In the genomic region with DNA sequence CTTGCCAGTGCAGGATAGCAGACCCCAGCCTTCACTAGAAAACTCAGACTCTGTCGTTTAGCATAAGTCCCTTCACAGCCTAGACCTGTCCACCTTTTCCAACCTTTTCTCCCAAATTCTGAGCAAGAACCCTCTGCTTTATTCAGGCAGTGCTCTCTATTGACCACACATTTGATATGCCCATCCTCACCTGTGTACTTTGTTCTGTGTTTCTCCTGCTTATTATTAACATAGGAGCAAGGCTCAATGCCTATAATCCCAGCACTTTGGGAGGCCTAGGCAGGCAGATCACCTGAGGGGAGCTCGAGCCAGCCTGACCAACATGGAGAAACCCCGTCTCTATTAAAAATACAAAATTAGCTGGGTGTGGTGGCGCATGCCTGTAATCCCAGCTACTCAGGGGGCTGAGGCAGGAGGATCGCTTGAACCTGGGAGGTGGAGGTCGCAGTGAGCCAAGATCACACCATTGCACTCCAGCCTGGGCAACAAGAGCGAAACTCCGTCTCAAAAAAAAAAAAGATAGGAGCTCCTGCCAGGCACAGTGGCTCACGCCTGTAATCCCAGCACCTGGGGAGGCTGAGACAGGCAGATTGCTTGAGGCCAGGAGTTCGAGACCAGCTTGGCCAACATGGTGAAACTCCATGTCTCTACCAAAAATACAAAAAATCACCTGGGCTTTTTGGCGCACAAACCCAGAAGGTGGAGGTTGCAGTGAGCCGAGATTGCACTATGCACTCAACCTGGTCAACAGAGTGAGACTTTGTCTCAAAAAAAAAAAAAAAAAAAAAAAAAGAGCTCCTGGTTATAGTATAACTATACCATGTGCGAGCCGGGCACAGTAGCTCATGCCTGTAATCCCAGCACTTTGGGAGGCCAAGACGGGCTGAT, we compare ENCODE assay signal across 7 cellular contexts. TPM values are rescaled to one million over a fixed set of nuclear protein-coding genes. Genes with fewer than 3 reads are reported as not detected.
A peak's percentile ranks its signal among the peaks of the same experiment; 100 is the strongest.
DNase-seq lines count a peak whose midpoint lies in the region; ATAC-seq and TF ChIP-seq lines count a peak whose summit lies in the region.
"Not testable (repeated sequence)": the region's sequence is repeated elsewhere in the genome, so short reads cannot be mapped to it uniquely, and the experiment has no call there.

No MANE protein-coding gene starts in this region.

- not testable (repeated sequence) for H3K9me3 Mint-ChIP-seq in CD4-positive, alpha-beta memory T cell; activated CD4-positive, alpha-beta T cell treated with anti-CD3 and anti-CD28 coated beads, Interleukin-2, amount 10 ng/mL, durations not matched to agents 24 days and 14 days; activated T-helper 17 cell treated with anti-CD3 and anti-CD28 coated beads, Interleukin-2, amount 50 U/mL, for 72 hours

- WGBS in hepatocyte (ENCODE audit: low lambda C conversion rate, missing lambda C conversion rate) = 94% methylated on average over 15 of the region's 15 CpGs
- WGBS in liver = 61% methylated on average over 15 of the region's 15 CpGs
- WGBS in trophoblast cell (ENCODE audit: extremely low coverage, insufficient coverage, insufficient read length) = no CpG with 5 or more reads among the region's 15 CpGs

- not testable (repeated sequence) for H3K23ac ChIP-seq in trophoblast cell (ENCODE audit: low read length)

- H3K27ac ChIP-seq in CD4-positive, alpha-beta memory T cell (ENCODE audit: low read depth, low read length); PC-9; hepatocyte; trophoblast cell (ENCODE audit: low read depth, low read length): not testable (repeated sequence)
- peak overlapping the region; percentile 54 to 64 for H3K27ac ChIP-seq in liver (ENCODE audit: low read depth in 1 of 2, low read length in 2 of 2)

- H3K79me2 ChIP-seq in PC-9 (ENCODE audit: low read depth) = peaks cover 23% of the 10 kb centered on the region; the same call in 1 of the 2 replicates
- H3K79me2 ChIP-seq in hepatocyte = peaks cover 12% of the 10 kb centered on the region
- H3K79me2 ChIP-seq in trophoblast cell (ENCODE audit: control insufficient read depth, insufficient read depth, low read length, poor library complexity) = not testable (repeated sequence)

- H3K4me2 ChIP-seq in PC-9; hepatocyte; trophoblast cell (ENCODE audit: low read length): not testable (repeated sequence)

- H4K20me1 ChIP-seq in PC-9 (ENCODE audit: insufficient read depth); hepatocyte (ENCODE audit: insufficient read depth, poor library complexity, severe bottlenecking): not testable (repeated sequence)

- H3K9me3 ChIP-seq in CD4-positive, alpha-beta memory T cell (ENCODE audit: control insufficient read depth in 1 of 2, low read length in 2 of 2); PC-9 (ENCODE audit: insufficient read depth, low read depth); hepatocyte (ENCODE audit: low read depth); liver (ENCODE audit: control insufficient read depth in 4 of 4, low read length in 3 of 4); trophoblast cell (ENCODE audit: insufficient read depth, low read depth, low read length): not testable (repeated sequence)

- H3K27me3 ChIP-seq in CD4-positive, alpha-beta memory T cell (ENCODE audit: insufficient read depth, low read length); PC-9 (ENCODE audit: insufficient read depth, low read depth); hepatocyte; liver (ENCODE audit: control insufficient read depth in 4 of 4, insufficient read depth in 4 of 4, low read length in 3 of 4); trophoblast cell (ENCODE audit: insufficient read depth, low read length): not testable (repeated sequence)

- peaks cover 28% of the 10 kb centered on the region for H3K4me1 ChIP-seq in CD4-positive, alpha-beta memory T cell (ENCODE audit: insufficient read depth, low read length)
- H3K4me1 ChIP-seq in PC-9 (replicated peaks; ENCODE audit: insufficient read depth); hepatocyte (ENCODE audit: insufficient read depth); trophoblast cell (ENCODE audit: control insufficient read depth in 1 of 2, insufficient read depth in 2 of 2, low read length in 2 of 2): not testable (repeated sequence)
- peaks cover 0 to 12% (median 6%) of the 10 kb centered on the region in 4 donors for H3K4me1 ChIP-seq in liver (ENCODE audit: control insufficient read depth in 4 of 4, insufficient read depth in 4 of 4, low read length in 3 of 4)

- H3K4me1 Mint-ChIP-seq in CD4-positive, alpha-beta memory T cell = peaks cover 17 to 37% (median 28%) of the 10 kb centered on the region in 4 donors
- peaks cover 20% of the 10 kb centered on the region for H3K4me1 Mint-ChIP-seq in activated CD4-positive, alpha-beta T cell treated with anti-CD3 and anti-CD28 coated beads, Interleukin-2, amount 10 ng/mL, durations not matched to agents 24 days and 14 days
- H3K4me1 Mint-ChIP-seq in activated T-helper 17 cell treated with anti-CD3 and anti-CD28 coated beads, Interleukin-2, amount 50 U/mL, for 72 hours = peaks cover 12% of the 10 kb centered on the region

- H2BK12ac ChIP-seq in trophoblast cell (ENCODE audit: low read length) = not testable (repeated sequence)

- peaks cover 11% of the 10 kb centered on the region for H3F3A ChIP-seq in PC-9 (ENCODE audit: insufficient read depth, low read depth)

- not testable (repeated sequence) for TF ChIP-seq CTCF in PC-9 (conservative IDR thresholded peaks at IDR 0.05); hepatocyte (IDR thresholded peaks at IDR 0.05; ENCODE audit: poor library complexity); liver (IDR thresholded peaks at IDR 0.05; ENCODE audit: low read depth, low read length, missing input control)

- H3K14ac ChIP-seq in trophoblast cell (ENCODE audit: low read length) = not testable (repeated sequence)

- H3K4me3 Mint-ChIP-seq in CD4-positive, alpha-beta memory T cell = peak overlapping the region in 2 of 8 donors; percentile 1 to 31
- not testable (repeated sequence) for H3K4me3 Mint-ChIP-seq in activated CD4-positive, alpha-beta T cell treated with anti-CD3 and anti-CD28 coated beads, Interleukin-2, amount 10 ng/mL, durations not matched to agents 24 days and 14 days; activated T-helper 17 cell treated with anti-CD3 and anti-CD28 coated beads, Interleukin-2, amount 50 U/mL, for 72 hours

- H3K4ac ChIP-seq in trophoblast cell (ENCODE audit: low read depth, low read length) = not testable (repeated sequence)

- not testable (repeated sequence) for H2AK5ac ChIP-seq in trophoblast cell (ENCODE audit: low read length)

- not testable (repeated sequence) for H3K79me1 ChIP-seq in trophoblast cell (ENCODE audit: low read length)

- CTCF ChIA-PET in CD4-positive, alpha-beta memory T cell (lab: Charles Lee; ENCODE audit: partially characterized antibody) = interaction anchor here (0.6 to 1.0 kb wide), 3 partner anchors 9 to 188 kb away, joined by 3 to 4 read pairs (median 3); a partner anchor contains a TSS
- CTCF ChIA-PET in PC-9 (lab: Charles Lee) = not testable (repeated sequence)

- not testable (repeated sequence) for H2AFZ ChIP-seq in PC-9; hepatocyte; trophoblast cell (ENCODE audit: insufficient read depth, low read length, poor library complexity)

- not testable (repeated sequence) for H2BK120ac ChIP-seq in trophoblast cell (ENCODE audit: insufficient read depth, low read length, poor library complexity)

- not testable (repeated sequence) for DNase-seq in CD4-positive, alpha-beta memory T cell; PC-9; activated CD4-positive, alpha-beta T cell treated with anti-CD3 and anti-CD28 coated beads, Interleukin-2, amount 10 ng/mL, durations not matched to agents 24 days and 14 days; trophoblast cell
- DNase-seq in hepatocyte (ENCODE audit: low spot score) = peak; percentile 9

- BruUV-seq in PC-9 (replicated peaks; lab: Mats Ljungman, UMichigan) = TSS peak; percentile 3

- H3K27ac Mint-ChIP-seq in CD4-positive, alpha-beta memory T cell = peak overlapping the region; percentile 40 to 84 (median 58)
- H3K27ac Mint-ChIP-seq in activated CD4-positive, alpha-beta T cell treated with anti-CD3 and anti-CD28 coated beads, Interleukin-2, amount 10 ng/mL, durations not matched to agents 24 days and 14 days = peak overlapping the region; percentile 43
- H3K27ac Mint-ChIP-seq in activated T-helper 17 cell treated with anti-CD3 and anti-CD28 coated beads, Interleukin-2, amount 50 U/mL, for 72 hours = peak overlapping the region; percentile 12

- H4K91ac ChIP-seq in trophoblast cell (ENCODE audit: low read depth, low read length) = not testable (repeated sequence)

- peak in 1 of 2 donors; percentile 19 for TF ChIP-seq RAD21 in liver (IDR thresholded peaks at IDR 0.05)

- peaks cover 62 to 64% of the 10 kb centered on the region in 2 donors for H3K36me3 Mint-ChIP-seq in CD4-positive, alpha-beta memory T cell
- peaks cover 71% of the 10 kb centered on the region for H3K36me3 Mint-ChIP-seq in activated CD4-positive, alpha-beta T cell treated with anti-CD3 and anti-CD28 coated beads, Interleukin-2, amount 10 ng/mL, durations not matched to agents 24 days and 14 days (ENCODE audit: low read depth)
- H3K36me3 Mint-ChIP-seq in activated T-helper 17 cell treated with anti-CD3 and anti-CD28 coated beads, Interleukin-2, amount 50 U/mL, for 72 hours (ENCODE audit: low read depth) = peaks cover 100% of the 10 kb centered on the region

- H4K8ac ChIP-seq in trophoblast cell (ENCODE audit: low read depth, low read length) = not testable (repeated sequence)

- not testable (repeated sequence) for H3K27me3 Mint-ChIP-seq in CD4-positive, alpha-beta memory T cell; activated CD4-positive, alpha-beta T cell treated with anti-CD3 and anti-CD28 coated beads, Interleukin-2, amount 10 ng/mL, durations not matched to agents 24 days and 14 days; activated T-helper 17 cell treated with anti-CD3 and anti-CD28 coated beads, Interleukin-2, amount 50 U/mL, for 72 hours

- not testable (repeated sequence) for H3K9me2 ChIP-seq in PC-9 (ENCODE audit: insufficient read depth); hepatocyte (replicated peaks; ENCODE audit: insufficient read depth)

- peaks cover 59% of the 10 kb centered on the region for H3K36me3 ChIP-seq in CD4-positive, alpha-beta memory T cell (ENCODE audit: insufficient read depth, low read length)
- H3K36me3 ChIP-seq in PC-9 (ENCODE audit: low read depth) (peaks cover 69% of the 10 kb centered on the region), liver (ENCODE audit: control insufficient read depth in 4 of 4, insufficient read depth in 3 of 4, low read depth in 1 of 4, low read length in 3 of 4) (peaks cover 8 to 57% (median 41%) of the 10 kb centered on the region in 4 donors), trophoblast cell (ENCODE audit: control insufficient read depth in 1 of 2, insufficient read depth in 2 of 2, low read length in 2 of 2) (peaks cover 38% of the 10 kb centered on the region in 2 experiments)
- H3K36me3 ChIP-seq in hepatocyte (replicated peaks; ENCODE audit: insufficient read depth, low read depth) = not testable (repeated sequence)

- not testable (repeated sequence) for H3K18ac ChIP-seq in trophoblast cell (ENCODE audit: low read length)

- POLR2A ChIA-PET in CD4-positive, alpha-beta memory T cell (lab: Charles Lee; ENCODE audit: partially characterized antibody) = not testable (repeated sequence)
- POLR2A ChIA-PET in PC-9 (lab: Charles Lee; ENCODE audit: unreplicated experiment) = interaction anchor here (0.7 kb wide), 1 partner anchor 374 kb away, joined by 4 read pairs; no protein-coding TSS in a partner anchor

- intact Hi-C loops in CD4-positive, alpha-beta memory T cell (cut with micrococcal nuclease); PC-9 (cut with micrococcal nuclease; ENCODE audit: unreplicated experiment); activated CD4-positive, alpha-beta T cell treated with anti-CD3 and anti-CD28 coated beads, Interleukin-2, amount 10 ng/mL, durations not matched to agents 24 days and 14 days (cut with micrococcal nuclease): not testable (repeated sequence)

- not testable (repeated sequence) for H4K12ac ChIP-seq in trophoblast cell (ENCODE audit: low read depth, low read length)

- H2BK5ac ChIP-seq in trophoblast cell (ENCODE audit: low read depth, low read length, poor library complexity) = not testable (repeated sequence)

- not testable (repeated sequence) for H3K9ac ChIP-seq in liver (ENCODE audit: low read depth in 1 of 2, low read length in 2 of 2)
- peak overlapping the region; percentile 38 for H3K9ac ChIP-seq in trophoblast cell (ENCODE audit: low read length)

- not testable (repeated sequence) for ATAC-seq in activated T-helper 17 cell treated with anti-CD3 and anti-CD28 coated beads, Interleukin-2, amount 50 U/mL, for 72 hours (replicated peaks)

- not testable (repeated sequence) for H3K4me3 ChIP-seq in CD4-positive, alpha-beta memory T cell (ENCODE audit: low read length in 2 of 2); PC-9; hepatocyte; liver (ENCODE audit: low read depth in 1 of 3, low read length in 3 of 3); trophoblast cell (ENCODE audit: low read depth, low read length)

RNA-seq across cellular contexts. Expression of a gene that starts 9.7 kb away (rescaled TPM):
- total RNA-seq in CD4-positive, alpha-beta memory T cell = 10 to 100 TPM; 56.6 to 57.1 TPM
- polyA plus RNA-seq in CD4-positive, alpha-beta memory T cell = 10 to 100 TPM; 18.3 to 38.4 TPM
- total RNA-seq in PC-9 (2021) (22.3 and 38.2 TPM in 2 replicates), hepatocyte (35.7 and 41.4 TPM in 2 replicates), liver (10 to 100 TPM; 20.2 to 27.2 TPM)
- 110 and 118 TPM in 2 replicates for total RNA-seq in activated CD4-positive, alpha-beta T cell treated with anti-CD3 and anti-CD28 coated beads, Interleukin-2, amount 10 ng/mL, durations not matched to agents 24 days and 14 days
- 10 to 100 TPM; 46.1 to 75.4 TPM for total RNA-seq in activated T-helper 17 cell treated with anti-CD3 and anti-CD28 coated beads, Interleukin-2, amount 50 U/mL, for 72 hours
- polyA plus RNA-seq in hepatocyte (20.2 and 23.7 TPM in 2 replicates), liver (10 to 100 TPM; 11.8 to 21.1 TPM)
- polyA plus RNA-seq in trophoblast cell (2013) = 31.6 and 33.5 TPM in 2 replicates
